Comparison of ENCODE assay signal across 9 cellular contexts in the genomic region with DNA sequence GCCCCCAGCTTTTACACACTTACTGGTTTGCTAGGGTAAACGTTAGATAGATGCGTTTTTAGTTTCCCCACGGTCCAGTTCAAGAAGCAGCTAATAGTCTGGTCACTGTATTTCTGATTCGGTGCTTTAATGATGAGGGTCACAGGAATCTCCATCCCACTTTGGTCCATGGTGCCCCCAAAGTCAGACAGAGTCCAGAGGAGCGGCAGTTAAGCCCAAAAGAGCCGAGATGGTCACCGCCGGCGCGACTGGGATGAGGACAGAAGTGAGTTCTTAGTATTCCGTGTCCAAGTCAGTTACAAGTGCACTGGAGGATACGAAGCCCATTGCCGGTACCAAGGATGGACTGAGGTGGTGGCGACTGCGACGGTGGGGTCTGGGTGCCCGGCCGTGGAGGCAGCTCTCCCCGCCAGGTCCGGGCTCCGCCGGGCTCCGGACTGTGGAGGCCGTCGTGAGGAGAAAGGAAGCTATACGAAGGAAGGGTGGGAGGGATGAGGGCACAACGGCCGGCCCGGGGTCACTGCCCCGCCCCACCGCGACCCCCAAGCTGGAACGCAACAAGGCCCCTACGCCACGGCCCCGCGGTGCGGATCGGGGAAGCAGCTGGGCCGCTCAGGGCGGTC. TPM values are rescaled to one million over a fixed set of nuclear protein-coding genes. Genes with fewer than 3 reads are reported as not detected.
DNase-seq lines count a peak whose midpoint lies in the region; ATAC-seq, FAIRE-seq and TF ChIP-seq lines count a peak whose summit lies in the region.
"Had no signal": no experiment of that assay in that cellular context is flagged by ENCODE, and none has a peak within 500 bp of the region (broad histone marks: within the 10 kb centered on the region; RNA-seq: fewer than 3 reads in every experiment).

No MANE protein-coding gene starts in this region.

- H4K20me1 ChIP-seq in keratinocyte (ENCODE audit: control insufficient read depth, extremely low read depth, insufficient read depth, low read length), result no peaks in the 10 kb centered on the region

- TF ChIP-seq POLR2A in body of pancreas (IDR thresholded peaks at IDR 0.05), result no peak

- H3K36me3 ChIP-seq in body of pancreas (replicated peaks in 1 of 2; ENCODE audit: insufficient read depth in 1 of 2, low read depth in 2 of 2) (no peaks in the 10 kb centered on the region), keratinocyte (ENCODE audit: control insufficient read depth in 2 of 2, extremely low read depth in 1 of 2, insufficient read depth in 2 of 2, low read length in 2 of 2) (peaks cover 1 to 7% of the 10 kb centered on the region in 2 experiments), stomach smooth muscle (ENCODE audit: control insufficient read depth in 2 of 2, insufficient read depth in 2 of 2, low read length in 2 of 2) (peaks cover 0 to 2% of the 10 kb centered on the region in 2 donors)

- H3K27ac ChIP-seq in body of pancreas (peak overlapping the region; percentile 87 to 97 (median 93)), keratinocyte (ENCODE audit: control insufficient read depth, insufficient read depth, low read length) (peak overlapping the region; percentile 89), stomach smooth muscle (ENCODE audit: low read length) (peak overlapping the region; percentile 86)

- no peak for FAIRE-seq in keratinocyte (lab: Jason Lieb, UNC)
- FAIRE-seq: frontal cortex had no signal

- H3K79me2 ChIP-seq in keratinocyte (ENCODE audit: control insufficient read depth, insufficient read depth, low read length), result peaks cover 55% of the 10 kb centered on the region

- peak overlapping the region; percentile 62 for H2AFZ ChIP-seq in keratinocyte (ENCODE audit: control insufficient read depth, low read length)

- no peaks in the 10 kb centered on the region for H3K9me3 ChIP-seq in body of pancreas
- H3K9me3 ChIP-seq in keratinocyte (ENCODE audit: control insufficient read depth, low read depth, low read length), result no peaks in the 10 kb centered on the region
- no peaks in the 10 kb centered on the region for H3K9me3 ChIP-seq in stomach smooth muscle (ENCODE audit: control insufficient read depth in 2 of 2, low read length in 2 of 2)

- DNase-seq in NCI-H2227 (lab: John Stamatoyannopoulos, UW; ENCODE audit: unreplicated experiment) (peak; percentile 39), NCI-H2227 treated with DMSO at 0.1 percent for 48 hours (lab: John Stamatoyannopoulos, UW) (no peak), NCI-H526 treated with DMSO at 0.1 percent for 48 hours (lab: John Stamatoyannopoulos, UW) (peak; percentile 29), body of pancreas (peak in 2 of 4 donors; percentile 7 to 31), keratinocyte (ENCODE audit: low read depth, low spot score) (no peak), midbrain (lab: John Stamatoyannopoulos, UW) (no peak)

- no peaks in the 10 kb centered on the region for H3K27me3 ChIP-seq in body of pancreas
- no peaks in the 10 kb centered on the region for H3K27me3 ChIP-seq in keratinocyte (ENCODE audit: control insufficient read depth, extremely low read depth, insufficient read depth, low read length)
- no peaks in the 10 kb centered on the region for H3K27me3 ChIP-seq in stomach smooth muscle (ENCODE audit: control insufficient read depth in 1 of 2, insufficient read depth in 2 of 2, low read length in 2 of 2)

- no peaks in the 10 kb centered on the region for H3K9me1 ChIP-seq in keratinocyte (ENCODE audit: control insufficient read depth, extremely low read depth, insufficient read depth, low read length)

- peak overlapping the region; percentile 86 for H3K9ac ChIP-seq in keratinocyte (ENCODE audit: control insufficient read depth, extremely low read depth, insufficient read depth, low read length)
- peak overlapping the region; percentile 92 to 94 for H3K9ac ChIP-seq in stomach smooth muscle (ENCODE audit: low read length in 2 of 2)

- H3K4me2 ChIP-seq in keratinocyte (ENCODE audit: control insufficient read depth, extremely low read depth, insufficient read depth, low read depth, low read length), result peak overlapping the region; percentile 92

- peaks cover 57% of the 10 kb centered on the region for H3K4me1 ChIP-seq in body of pancreas
- peaks cover 34% of the 10 kb centered on the region for H3K4me1 ChIP-seq in keratinocyte (ENCODE audit: control insufficient read depth, extremely low read depth, insufficient read depth, low read length)
- H3K4me1 ChIP-seq in stomach smooth muscle (ENCODE audit: control insufficient read depth, insufficient read depth, low read length), result peaks cover 22% of the 10 kb centered on the region

- ATAC-seq in HG02610 (IDR thresholded peaks at IDR 0.05; ENCODE audit: unreplicated experiment) (peak; percentile 4), body of pancreas (peak; percentile 19)

- peak overlapping the region; percentile 86 to 95 for H3K4me3 ChIP-seq in body of pancreas
- peak overlapping the region; percentile 66 to 92 (median 89) for H3K4me3 ChIP-seq in keratinocyte (ENCODE audit: control insufficient read depth in 2 of 3, extremely low read depth in 1 of 3, insufficient read depth in 2 of 3, low read depth in 1 of 3, low read length in 3 of 3)
- H3K4me3 ChIP-seq in stomach smooth muscle (ENCODE audit: low read length in 2 of 2), result peak overlapping the region; percentile 98 to 99

- dilution Hi-C loops in keratinocyte (cut with MboI; ENCODE audit: extremely low pct_ligation_motif_present, low sequenced_read_pairs), result no loop called here

- WGBS in body of pancreas, 2 donors, result 0% methylated on average over 21 to 41 of the region's 41 CpGs

- TF ChIP-seq CTCF in body of pancreas (IDR thresholded peaks at IDR 0.05) (no peak), keratinocyte (optimal IDR thresholded peaks at IDR 0.05 in 1 of 3, IDR thresholded peaks at IDR 0.05 in 1 of 3, conservative IDR thresholded peaks at IDR 0.05 in 1 of 3; ENCODE audit: extremely low read depth in 1 of 3, insufficient read depth in 2 of 3, low read length in 3 of 3) (no peak)

- intact Hi-C loops in body of pancreas (cut with DNase I), result loop anchor here (10.0 kb wide), 1 partner anchor 111 kb away; the partner anchor contains the start of gene SEPTIN7

RNA-seq across cellular contexts. Expression of gene HERPUD2, which starts 0.7 kb away (rescaled TPM):
- total RNA-seq in body of pancreas, result 10 to 100 TPM; 19.4 to 21.5 TPM
- 43.6 to 52.6 TPM (median 48.0 TPM) in 3 replicates for polyA plus RNA-seq in keratinocyte
- 17.6 TPM for polyA plus RNA-seq in keratinocyte (2011; ENCODE audit: low read depth)
- 30.7 and 57.3 TPM in 2 replicates for polyA plus RNA-seq in keratinocyte (2011; cell fraction: cytosol; rRNA removed)
- polyA plus RNA-seq in keratinocyte (2011; cell fraction: nucleus; rRNA removed), result 48.3 and 53.8 TPM in 2 replicates
- polyA plus RNA-seq in keratinocyte (2012; ENCODE audit: low replicate concordance), result 20.2 and 23.1 TPM in 2 replicates
- 58.6 to 81.2 TPM (median 78.1 TPM) in 3 replicates for polyA minus RNA-seq in keratinocyte
- 31.5 TPM for polyA minus RNA-seq in keratinocyte (2011; cell fraction: cytosol; rRNA and poly(A)+ RNA removed)
- polyA minus RNA-seq in keratinocyte (2011; cell fraction: nucleus; rRNA and poly(A)+ RNA removed), result 43.7 and 58.1 TPM in 2 replicates

Comparison
In these comparisons a context has a peak if more than half of its experiments do, and no peak if none do; other contexts are left out.
1. DNase-seq: peak in NCI-H2227 (single experiment) and NCI-H526 treated with DMSO at 0.1 percent for 48 hours (single experiment); none in NCI-H2227 treated with DMSO at 0.1 percent for 48 hours (single experiment), keratinocyte (single experiment) and midbrain (single experiment).
2. Peak in every context shown above with its lines, with median percentiles within 50 percentile points of each other: H3K27ac ChIP-seq and H3K4me3 ChIP-seq.